ENCODE assay signal across 1 cellular context in genomic region chr1:223007250-223007649, GRCh38.
TF ChIP-seq lines count a peak whose summit lies in the region.

No MANE protein-coding gene starts in this region.

TF ChIP-seq in HepG2, 621 proteins besides CTCF, POLR2A, EP300 and RAD21 (continued from another document):
- TF ChIP-seq ATF4 (CRISPR knock-in tag; IDR thresholded peaks at IDR 0.05) = no peak
- 0 out of 2 replicates have a peak, but pooled peaks have one; percentile 32 for TF ChIP-seq NR2C2 (CRISPR knock-in tag; IDR thresholded peaks at IDR 0.05; ENCODE audit: borderline replicate concordance)
